ENCODE assay signal across 11 cellular contexts in genomic region chr16:82627811-82628339, GRCh38. TPM values are rescaled to one million over a fixed set of nuclear protein-coding genes. Genes with fewer than 3 reads are reported as not detected.
DNase-seq lines count a peak whose midpoint lies in the region; ATAC-seq, FAIRE-seq and TF ChIP-seq lines count a peak whose summit lies in the region.
"Had no signal": no experiment of that assay in that cellular context is flagged by ENCODE, and none has a peak within 500 bp of the region (broad histone marks: within the 10 kb centered on the region; RNA-seq: fewer than 3 reads in every experiment).

No MANE protein-coding gene starts in this region.

- no peaks in the 10 kb centered on the region for H3K27me3 ChIP-seq in fibroblast of lung (ENCODE audit: control insufficient read depth, insufficient read depth, low read length)

- DNase-seq in ACHN (peak; percentile 72), RPMI7951 (ENCODE audit: low read depth) (peak; percentile 71), fibroblast of lung (ENCODE audit: low read depth in 2 of 2) (peak in 1 of 2 donors; percentile 41), myocyte (ENCODE audit: low read depth) (peak; percentile 90), frontal cortex (ENCODE audit: low spot score in 2 of 2) (no peak), MV-4-11 (lab: John Stamatoyannopoulos, UW) (no peak), NCI-H187 (lab: John Stamatoyannopoulos, UW) (no peak)
- DNase-seq: CD4-positive, alpha-beta T cell; NCI-H2081 treated with DMSO at 0.1 percent for 48 hours had no signal

- H2AFZ ChIP-seq in fibroblast of lung (ENCODE audit: low read length): peak overlapping the region; percentile 73

- peak overlapping the region; percentile 66 for H3K27ac ChIP-seq in fibroblast of lung (ENCODE audit: insufficient read depth, low read length)

- peaks cover 17% of the 10 kb centered on the region for H3K4me1 ChIP-seq in fibroblast of lung (ENCODE audit: control insufficient read depth, extremely low read depth, insufficient read depth, low read length)

- peak overlapping the region; percentile 80 for H3K4me2 ChIP-seq in fibroblast of lung (ENCODE audit: extremely low read depth, insufficient read depth, low read length)

- peak overlapping the region; percentile 59 to 73 (median 66) for H3K4me3 ChIP-seq in fibroblast of lung (replicated peaks in 1 of 4; ENCODE audit: control extremely low read depth in 1 of 4, insufficient read depth in 1 of 4, low read depth in 3 of 4, low read length in 4 of 4)

- no peak for TF ChIP-seq CTCF in fibroblast of lung (conservative IDR thresholded peaks at IDR 0.05 in 1 of 2, IDR thresholded peaks at IDR 0.05 in 1 of 2; ENCODE audit: low read depth in 1 of 2, low read length in 2 of 2)

- peak overlapping the region; percentile 72 for H3K9ac ChIP-seq in fibroblast of lung (ENCODE audit: insufficient read depth, low read length)

- no peaks in the 10 kb centered on the region for H4K20me1 ChIP-seq in fibroblast of lung (ENCODE audit: control insufficient read depth, extremely low read depth, insufficient read depth, low read length)

- no peak for FAIRE-seq in frontal cortex (lab: Jason Lieb, UNC)

- H3K79me2 ChIP-seq in fibroblast of lung (ENCODE audit: control insufficient read depth, insufficient read depth, low read length): peaks cover 7% of the 10 kb centered on the region

- ATAC-seq in GM21423 (IDR thresholded peaks at IDR 0.05; ENCODE audit: unreplicated experiment): no peak

- no peaks in the 10 kb centered on the region for H3K36me3 ChIP-seq in fibroblast of lung (ENCODE audit: control insufficient read depth, insufficient read depth, low read length)

- no peaks in the 10 kb centered on the region for H3K9me3 ChIP-seq in fibroblast of lung (ENCODE audit: control insufficient read depth, insufficient read depth, low read depth, low read length)

- in situ Hi-C loops in ACHN (cut with HindIII; ENCODE audit: low pct_ligation_motif_present, low pct_unique_long_range_greater_than_20kb, low sequenced_read_pairs): no loop called here

RNA-seq across cellular contexts. Expression of gene CDH13, which starts 1.1 kb away (rescaled TPM):
- 54.6 and 65.6 TPM in 2 replicates for total RNA-seq in RPMI7951 (2014; rRNA removed; shearing (Covaris generic))
- total RNA-seq in fibroblast of lung: 21.1 and 27.6 TPM in 2 replicates
- polyA plus RNA-seq in fibroblast of lung: 40.1 and 96.7 TPM in 2 replicates
- polyA plus RNA-seq in fibroblast of lung (2012): 27.4 and 60.6 TPM in 2 replicates
- polyA minus RNA-seq in fibroblast of lung (ENCODE audit: low replicate concordance): 16.2 and 61.0 TPM in 2 replicates
- 154 and 160 TPM in 2 replicates for total RNA-seq in myocyte
- polyA plus RNA-seq in myocyte (2012): 169 TPM
- 25.7 TPM for total RNA-seq in frontal cortex
- total RNA-seq: activated CD8-positive, alpha-beta memory T cell treated with anti-CD3 and anti-CD28 coated beads for 36 hours; CD4-positive, alpha-beta T cell had no signal

Comparison
In these comparisons a context has a peak if more than half of its experiments do, and no peak if none do; other contexts are left out.
1. DNase-seq: peak in ACHN (single experiment), RPMI7951 (single experiment) and myocyte (single experiment); none in frontal cortex (0 of 2), MV-4-11 (single experiment) and NCI-H187 (0 of 2).